8 cellular contexts compared by ENCODE assay signal in genomic region chr2:69742170-69742952, GRCh38. TPM values are rescaled to one million over a fixed set of nuclear protein-coding genes. Genes with fewer than 3 reads are reported as not detected.
DNase-seq lines count a peak whose midpoint lies in the region; ATAC-seq and TF ChIP-seq lines count a peak whose summit lies in the region.

No MANE protein-coding gene starts in this region.

- H3K27ac ChIP-seq in 22Rv1 (peak overlapping the region; percentile 95), iPS DF 6.9 (ENCODE audit: low read length) (no peak overlapping the region), spleen (peak overlapping the region; percentile 76 to 92 (median 85))

- H3K4me3 Mint-ChIP-seq in activated T-helper 1 cell treated with anti-CD3 and anti-CD28 coated beads, Interleukin-12 subunit alpha, Interleukin-12 subunit beta, Interleukin-2, Interleukin-4 antibody, amounts not matched to agents 30 ng/mL and 10 ng/mL and 1 ng/mL, durations not matched to agents 14 hours and 24 hours and 36 hours: peak overlapping the region; percentile 98

- no peaks in the 10 kb centered on the region for H3K9me3 Mint-ChIP-seq in activated T-helper 1 cell treated with anti-CD3 and anti-CD28 coated beads, Interleukin-12 subunit alpha, Interleukin-12 subunit beta, Interleukin-2, Interleukin-4 antibody, amounts not matched to agents 30 ng/mL and 10 ng/mL and 1 ng/mL, durations not matched to agents 14 hours and 24 hours and 36 hours

- H3K27ac Mint-ChIP-seq in activated T-helper 1 cell treated with anti-CD3 and anti-CD28 coated beads, Interleukin-12 subunit alpha, Interleukin-12 subunit beta, Interleukin-2, Interleukin-4 antibody, amounts not matched to agents 30 ng/mL and 10 ng/mL and 1 ng/mL, durations not matched to agents 14 hours and 24 hours and 36 hours: peak overlapping the region; percentile 85

- H3K4me1 Mint-ChIP-seq in activated T-helper 1 cell treated with anti-CD3 and anti-CD28 coated beads, Interleukin-12 subunit alpha, Interleukin-12 subunit beta, Interleukin-2, Interleukin-4 antibody, amounts not matched to agents 30 ng/mL and 10 ng/mL and 1 ng/mL, durations not matched to agents 14 hours and 24 hours and 36 hours (ENCODE audit: low read depth): peaks cover 26% of the 10 kb centered on the region

- peaks cover 9% of the 10 kb centered on the region for H3K36me3 Mint-ChIP-seq in activated T-helper 1 cell treated with anti-CD3 and anti-CD28 coated beads, Interleukin-12 subunit alpha, Interleukin-12 subunit beta, Interleukin-2, Interleukin-4 antibody, amounts not matched to agents 30 ng/mL and 10 ng/mL and 1 ng/mL, durations not matched to agents 14 hours and 24 hours and 36 hours (ENCODE audit: low read depth)

- H3K36me3 ChIP-seq in iPS DF 6.9 (ENCODE audit: control insufficient read depth, insufficient read depth, low read length): no peaks in the 10 kb centered on the region
- H3K36me3 ChIP-seq in spleen: no peaks in the 10 kb centered on the region

- TF ChIP-seq POLR2A in spleen (IDR thresholded peaks at IDR 0.05): no peak

- H3K4me1 ChIP-seq in iPS DF 6.9 (ENCODE audit: control insufficient read depth, insufficient read depth, low read length) (no peaks in the 10 kb centered on the region; the same call in 1 of the 2 replicates), spleen (peaks cover 3 to 59% (median 41%) of the 10 kb centered on the region in 6 donors)

- H3K27me3 Mint-ChIP-seq in activated T-helper 1 cell treated with anti-CD3 and anti-CD28 coated beads, Interleukin-12 subunit alpha, Interleukin-12 subunit beta, Interleukin-2, Interleukin-4 antibody, amounts not matched to agents 30 ng/mL and 10 ng/mL and 1 ng/mL, durations not matched to agents 14 hours and 24 hours and 36 hours (ENCODE audit: insufficient read depth): peaks cover 2% of the 10 kb centered on the region

- DNase-seq in activated T-helper 1 cell treated with anti-CD3 and anti-CD28 coated beads, Interleukin-12 subunit alpha, Interleukin-12 subunit beta, Interleukin-2, Interleukin-4 antibody, amounts not matched to agents 30 ng/mL and 10 ng/mL and 1 ng/mL, durations not matched to agents 14 hours and 24 hours and 36 hours (ENCODE audit: low spot score): no peak
- DNase-seq in iPS DF 6.9 (ENCODE audit: low read depth, low spot score) (no peak), spleen (no peak), H4 (ENCODE audit: low spot score) (no peak), HuH-7.5 (ENCODE audit: low spot score) (no peak)

- H3K27me3 ChIP-seq in iPS DF 6.9 (ENCODE audit: control insufficient read depth, insufficient read depth, low read length) (no peaks in the 10 kb centered on the region), spleen (replicated peaks in 1 of 7) (no peaks in the 10 kb centered on the region)

- H3K9me3 ChIP-seq in iPS DF 6.9 (ENCODE audit: control insufficient read depth, insufficient read depth, low read length) (no peaks in the 10 kb centered on the region), spleen (no peaks in the 10 kb centered on the region)

- ATAC-seq in GM18858 (IDR thresholded peaks at IDR 0.05; ENCODE audit: unreplicated experiment) (peak; percentile 21), HG03432 (IDR thresholded peaks at IDR 0.05; ENCODE audit: unreplicated experiment) (peak; percentile 42)

- WGBS in iPS DF 6.9 (ENCODE audit: insufficient coverage, insufficient read length): no CpG with 5 or more reads among the region's 41 CpGs
- WGBS in spleen, 5 donors: 8 to 16% (median 10%) methylated on average over 21 to 41 of the region's 41 CpGs

- intact Hi-C loops in activated T-helper 1 cell treated with anti-CD3 and anti-CD28 coated beads, Interleukin-12 subunit alpha, Interleukin-12 subunit beta, Interleukin-2, Interleukin-4 antibody, amounts not matched to agents 30 ng/mL and 10 ng/mL and 1 ng/mL, durations not matched to agents 14 hours and 24 hours and 36 hours (cut with micrococcal nuclease): loop anchor here (1.0 to 10.0 kb wide), 4 partner anchors 14 to 402 kb away; partner anchors contain the start of gene GMCL1
- intact Hi-C loops in spleen (cut with DNase I; ENCODE audit: low total_unique reads): no loop called here

- no peak for TF ChIP-seq CTCF in 22Rv1 (IDR thresholded peaks at IDR 0.05)
- TF ChIP-seq CTCF in spleen (IDR thresholded peaks at IDR 0.05 in 8 of 11, conservative IDR thresholded peaks at IDR 0.05 in 3 of 11): no peak

- H3K4me3 ChIP-seq in iPS DF 6.9 (ENCODE audit: low read length) (peak overlapping the region; percentile 27), spleen (peak overlapping the region; percentile 73 to 96 (median 87))

RNA-seq across cellular contexts. Expression of gene ANXA4, which starts 0.4 kb away (rescaled TPM):
- 36.2 and 38.0 TPM in 2 replicates for total RNA-seq in activated T-helper 1 cell treated with anti-CD3 and anti-CD28 coated beads, Interleukin-12 subunit alpha, Interleukin-12 subunit beta, Interleukin-2, Interleukin-4 antibody, amounts not matched to agents 30 ng/mL and 10 ng/mL and 1 ng/mL, durations not matched to agents 14 hours and 24 hours and 36 hours
- total RNA-seq in spleen: 10 to 100 TPM; 22.9 to 56.1 (median 50.0) TPM
- 10 to 100 TPM; 15.0 to 26.2 (median 20.1) TPM for polyA plus RNA-seq in spleen
- 9.8 and 19.8 TPM in 2 replicates for total RNA-seq in H4 (2014; rRNA removed; shearing (Covaris generic))
